8 cellular contexts compared by ENCODE assay signal in the genomic region with DNA sequence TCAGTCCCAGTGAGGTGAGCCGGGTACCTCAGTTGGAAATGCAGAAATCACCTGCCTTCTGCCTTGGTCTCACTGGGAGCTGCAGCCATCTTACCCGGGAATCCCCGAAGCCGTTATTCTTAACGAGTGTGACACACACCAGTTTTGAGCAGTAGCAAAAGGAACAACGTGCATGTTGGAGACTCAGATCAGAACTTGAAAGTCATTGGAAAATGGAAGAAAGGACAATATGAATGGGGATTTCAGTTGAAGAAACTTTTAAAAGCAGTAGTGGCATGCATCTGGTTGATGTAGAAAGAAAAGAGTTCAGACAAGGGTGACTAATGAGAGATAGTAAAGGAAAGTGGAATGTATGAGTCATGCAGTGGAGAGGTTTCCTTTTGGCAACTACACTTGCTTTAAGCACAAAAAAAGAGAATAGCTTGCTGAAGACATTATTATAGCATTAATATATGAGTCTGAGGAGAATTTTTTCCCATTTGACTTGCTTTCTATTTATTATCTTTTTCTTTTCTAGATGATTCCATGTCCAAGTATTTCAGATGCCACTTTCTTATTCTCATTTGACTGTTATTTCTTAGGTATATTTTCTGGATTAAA.
DNase-seq lines count a peak whose midpoint lies in the region; ATAC-seq and TF ChIP-seq lines count a peak whose summit lies in the region.

No MANE protein-coding gene starts in this region.

- peak overlapping the region; percentile 83 for H3K4me2 ChIP-seq in OCI-LY3 (ENCODE audit: low read length)

- TF ChIP-seq CTCF in OCI-LY3 (IDR thresholded peaks at IDR 0.05; ENCODE audit: low read depth, low read length) = no peak

- H3K36me3 ChIP-seq in OCI-LY3 (replicated peaks; ENCODE audit: low read depth, low read length) = peaks cover 8% of the 10 kb centered on the region

- H3K4me1 ChIP-seq in OCI-LY3 (ENCODE audit: low read length) = peaks cover 37% of the 10 kb centered on the region

- peak overlapping the region; percentile 82 for H3K27ac ChIP-seq in OCI-LY3 (ENCODE audit: low read length)

- H2AFZ ChIP-seq in OCI-LY3 (ENCODE audit: low read depth, low read length) = 0 out of 2 replicates have a peak overlapping the region, but pooled peaks have one; percentile 48

- no peaks in the 10 kb centered on the region for H4K20me1 ChIP-seq in OCI-LY3 (ENCODE audit: insufficient read depth, low read length)

- H3K27me3 ChIP-seq in OCI-LY3 (ENCODE audit: low read depth, low read length) = no peaks in the 10 kb centered on the region

- ATAC-seq in HG03039 (IDR thresholded peaks at IDR 0.05; ENCODE audit: unreplicated experiment) = peak; percentile 74

- DNase-seq in stimulated activated naive CD4-positive, alpha-beta T cell treated with Interleukin-2 at 50 U/mL for 16 hours (lab: John Stamatoyannopoulos, UW) = peak; percentile 58
- no peak for DNase-seq in stimulated activated naive CD4-positive, alpha-beta T cell (lab: John Stamatoyannopoulos, UW)
- peak; percentile 10 for DNase-seq in activated naive CD8-positive, alpha-beta T cell treated with anti-CD3 and anti-CD28 coated beads, Interleukin-2, amount 50 U/mL, for 16 hours (ENCODE audit: low read depth, low spot score)
- DNase-seq in inferior parietal cortex (ENCODE audit: extremely low spot score) (peak; percentile 24), D341Med (ENCODE audit: low spot score) (no peak)
- peak; percentile 74 for DNase-seq in stimulated activated CD4-positive, alpha-beta T cell treated with anti-CD3 and anti-CD28 coated beads, Interleukin-4, amount 100 ng/mL, for 24 hours

- H3K79me2 ChIP-seq in OCI-LY3 (ENCODE audit: low read length) = peaks cover 7% of the 10 kb centered on the region; the same call in 1 of the 2 replicates

- peak overlapping the region; percentile 71 for H3K4me3 ChIP-seq in OCI-LY3 (ENCODE audit: low read length)

- no peaks in the 10 kb centered on the region for H3K9me3 ChIP-seq in OCI-LY3 (ENCODE audit: insufficient read depth, low read length)

- H3K9ac ChIP-seq in OCI-LY3 (ENCODE audit: low read length) = peak overlapping the region; percentile 35; the same call in 1 of the 2 replicates

Comparison
In these comparisons a context has a peak if more than half of its experiments do, and no peak if none do; other contexts are left out.
1. DNase-seq: peak in stimulated activated naive CD4-positive, alpha-beta T cell treated with Interleukin-2 at 50 U/mL for 16 hours (single experiment), activated naive CD8-positive, alpha-beta T cell treated with anti-CD3 and anti-CD28 coated beads, Interleukin-2, amount 50 U/mL, for 16 hours (single experiment), inferior parietal cortex (single experiment) and stimulated activated CD4-positive, alpha-beta T cell treated with anti-CD3 and anti-CD28 coated beads, Interleukin-4, amount 100 ng/mL, for 24 hours (single experiment); none in stimulated activated naive CD4-positive, alpha-beta T cell (0 of 6) and D341Med (single experiment).